8 cellular contexts compared by ENCODE assay signal in genomic region chr14:34460841-34461240, GRCh38. TPM values are rescaled to one million over a fixed set of nuclear protein-coding genes. Genes with fewer than 3 reads are reported as not detected.
DNase-seq lines count a peak whose midpoint lies in the region; ATAC-seq and TF ChIP-seq lines count a peak whose summit lies in the region.

No MANE protein-coding gene starts in this region.

- peak overlapping the region; percentile 85 for H3K4me3 ChIP-seq in SU-DHL-6 (ENCODE audit: insufficient read depth, low read length, poor library complexity, severe bottlenecking)
- H3K4me3 ChIP-seq in fibroblast of the aortic adventitia (ENCODE audit: low read depth, low read length) = peak overlapping the region; percentile 77
- peak overlapping the region; percentile 53 to 73 (median 62) for H3K4me3 ChIP-seq in gastrocnemius medialis

- ATAC-seq in gastrocnemius medialis (no peak), GM21717 (IDR thresholded peaks at IDR 0.05; ENCODE audit: unreplicated experiment) (no peak), HG02973 (IDR thresholded peaks at IDR 0.05; ENCODE audit: unreplicated experiment) (no peak), GM21528 (IDR thresholded peaks at IDR 0.05; ENCODE audit: low FRiP score, unreplicated experiment) (no peak)

- H3F3A ChIP-seq in SU-DHL-6 (ENCODE audit: insufficient read depth) = peaks cover 5% of the 10 kb centered on the region; the same call in 1 of the 2 replicates

- no peak for TF ChIP-seq CTCF in SU-DHL-6 (IDR thresholded peaks at IDR 0.05; ENCODE audit: insufficient read depth, low read length, poor library complexity, severe bottlenecking)
- no peak for TF ChIP-seq CTCF in fibroblast of the aortic adventitia (IDR thresholded peaks at IDR 0.05; ENCODE audit: insufficient read depth, low read length)
- no peak for TF ChIP-seq CTCF in gastrocnemius medialis (IDR thresholded peaks at IDR 0.05 in 4 of 5, conservative IDR thresholded peaks at IDR 0.05 in 1 of 5)

- H3K4me1 ChIP-seq in gastrocnemius medialis = peaks cover 12 to 21% of the 10 kb centered on the region in 2 donors

- H3K9me2 ChIP-seq in SU-DHL-6 (replicated peaks; ENCODE audit: insufficient read depth, low read length) = no peaks in the 10 kb centered on the region

- H3K36me3 ChIP-seq in SU-DHL-6 (ENCODE audit: low read length) (no peaks in the 10 kb centered on the region), gastrocnemius medialis (peaks cover 0 to 7% of the 10 kb centered on the region in 2 donors)

- no peaks in the 10 kb centered on the region for H3K9me3 ChIP-seq in SU-DHL-6 (ENCODE audit: insufficient read depth, low read length)
- no peaks in the 10 kb centered on the region for H3K9me3 ChIP-seq in gastrocnemius medialis

- intact Hi-C loops in gastrocnemius medialis (cut with DNase I; ENCODE audit: low total_unique reads) = loop anchor here (5.0 to 10.0 kb wide), 5 partner anchors 76 to 524 kb away; partner anchors contain the start of genes CFL2, EAPP and SRP54

- H3K27me3 ChIP-seq in SU-DHL-6 (ENCODE audit: low read length) (no peaks in the 10 kb centered on the region), gastrocnemius medialis (no peaks in the 10 kb centered on the region)

- in situ Hi-C loops in gastrocnemius medialis (cut with MboI; ENCODE audit: low sequenced_read_pairs in 4 of 4) = no loop called here

- DNase-seq in H4 (ENCODE audit: low spot score) = peak; percentile 42
- DNase-seq in fibroblast of the aortic adventitia (ENCODE audit: low read depth) = peak; percentile 89
- no peak for DNase-seq in gastrocnemius medialis
- no peak for DNase-seq in NCI-H128 (lab: John Stamatoyannopoulos, UW; ENCODE audit: unreplicated experiment)

- H3K27ac ChIP-seq in SU-DHL-6 (ENCODE audit: low read depth, low read length) (no peak overlapping the region), gastrocnemius medialis (peak overlapping the region; percentile 89 to 91 (median 90))

- H3K79me2 ChIP-seq in SU-DHL-6 (ENCODE audit: insufficient read depth, low read length) = peaks cover 44% of the 10 kb centered on the region

- peak overlapping the region; percentile 70 for H3K9ac ChIP-seq in SU-DHL-6 (ENCODE audit: low read length)

- peak overlapping the region; percentile 71 for H3K4me2 ChIP-seq in SU-DHL-6 (ENCODE audit: low read depth, low read length, poor library complexity, severe bottlenecking)

- H4K20me1 ChIP-seq in SU-DHL-6 (ENCODE audit: low read depth, low read length) = peaks cover 13% of the 10 kb centered on the region

- TF ChIP-seq POLR2A in gastrocnemius medialis (IDR thresholded peaks at IDR 0.05) = no peak

- no peak overlapping the region for H2AFZ ChIP-seq in SU-DHL-6 (ENCODE audit: low read depth, low read length, severe bottlenecking)

RNA-seq across cellular contexts. Expression of gene SPTSSA, which starts 1.2 kb away (rescaled TPM):
- 15.7 and 24.6 TPM in 2 replicates for total RNA-seq in H4 (2014; rRNA removed; shearing (Covaris generic))
- total RNA-seq in fibroblast of the aortic adventitia (ENCODE audit: low replicate concordance) (5.1 and 21.1 TPM in 2 replicates), gastrocnemius medialis (10 to 100 TPM in 2 of 4 donors, 1 to 10 TPM in 2; 6.4 to 14.0 (median 10.2) TPM)

Comparison
In these comparisons a context has a peak if more than half of its experiments do, and no peak if none do; other contexts are left out.
1. DNase-seq: peak in H4 (single experiment) and fibroblast of the aortic adventitia (single experiment); none in gastrocnemius medialis (0 of 2) and NCI-H128 (single experiment).
2. Peak in every context shown above with its lines, with median percentiles within 50 percentile points of each other: H3K4me3 ChIP-seq.